ENCODE assay signal across 19 cellular contexts in the genomic region with DNA sequence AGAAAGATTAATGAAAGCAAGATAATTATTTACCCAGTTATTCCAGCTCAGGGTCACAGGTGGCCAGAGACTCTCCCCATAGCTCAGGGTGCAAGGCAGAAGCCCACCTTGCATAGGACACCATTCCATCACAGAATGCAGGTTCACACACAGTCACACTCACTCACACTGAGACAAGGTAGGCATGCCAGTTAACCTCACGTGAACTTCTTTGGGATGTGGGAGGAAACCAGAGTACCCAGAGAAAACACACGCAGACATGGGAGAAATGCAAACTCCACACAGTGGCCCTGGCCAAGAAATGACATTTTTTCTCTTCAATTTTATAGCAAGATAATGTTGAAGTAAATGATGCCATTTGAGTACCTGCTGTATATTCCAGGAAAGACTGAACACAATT.
"Had no signal": no experiment of that assay in that cellular context is flagged by ENCODE, and none has a peak within 500 bp of the region (broad histone marks: within the 10 kb centered on the region; RNA-seq: fewer than 3 reads in every experiment).

No MANE protein-coding gene starts in this region.

- H3K27me3 ChIP-seq: pancreas, spleen, upper lobe of right lung had no signal

- DNase-seq: activated B cell treated with CpG ODN at 0.5 μM for 24 hours; activated CD4-positive, alpha-beta T cell treated with anti-CD3 and anti-CD28 coated beads, Interleukin-2, amount 50 U/mL, for 1 hour; activated CD8-positive, alpha-beta memory T cell treated with anti-CD3 and anti-CD28 coated beads, Interleukin-2, amount 10 ng/mL, durations not matched to agents 7 days and 5 days; activated CD8-positive, alpha-beta T cell treated with anti-CD3 and anti-CD28 coated beads, Interleukin-2, amount 10 ng/mL, durations not matched to agents 7 days and 5 days; activated naive CD4-positive, alpha-beta T cell; activated T-cell treated with anti-CD3 and anti-CD28 coated beads, Interleukin-2, amount 50 U/mL, for 48 hours; effector CD4-positive, alpha-beta T cell; left cardiac atrium; midbrain; naive thymus-derived CD4-positive, alpha-beta T cell; nucleus accumbens; pancreas; psoas muscle; spleen; stimulated activated naive CD4-positive, alpha-beta T cell; T-cell; upper lobe of right lung had no signal

- H3K9me3 ChIP-seq: pancreas, psoas muscle, upper lobe of right lung had no signal

- H3K4me3 ChIP-seq: pancreas, psoas muscle, spleen, upper lobe of right lung had no signal

- ATAC-seq: activated CD8-positive, alpha-beta memory T cell treated with anti-CD3 and anti-CD28 coated beads, Interleukin-2, amount 10 ng/mL, durations not matched to agents 7 days and 5 days; activated CD8-positive, alpha-beta T cell treated with anti-CD3 and anti-CD28 coated beads, Interleukin-2, amount 10 ng/mL, durations not matched to agents 7 days and 5 days; activated naive CD4-positive, alpha-beta T cell treated with anti-CD3 and anti-CD28 coated beads, Interleukin-2, amount 50 U/mL, for 72 hours; naive thymus-derived CD4-positive, alpha-beta T cell; T-cell; upper lobe of right lung had no signal

- H3K4me1 ChIP-seq: upper lobe of right lung had no signal

- H3K27ac ChIP-seq: epithelial cell of prostate, upper lobe of right lung had no signal

- H3K36me3 ChIP-seq: pancreas, spleen, upper lobe of right lung had no signal
